ENCODE assay signal across 13 cellular contexts in the genomic region with DNA sequence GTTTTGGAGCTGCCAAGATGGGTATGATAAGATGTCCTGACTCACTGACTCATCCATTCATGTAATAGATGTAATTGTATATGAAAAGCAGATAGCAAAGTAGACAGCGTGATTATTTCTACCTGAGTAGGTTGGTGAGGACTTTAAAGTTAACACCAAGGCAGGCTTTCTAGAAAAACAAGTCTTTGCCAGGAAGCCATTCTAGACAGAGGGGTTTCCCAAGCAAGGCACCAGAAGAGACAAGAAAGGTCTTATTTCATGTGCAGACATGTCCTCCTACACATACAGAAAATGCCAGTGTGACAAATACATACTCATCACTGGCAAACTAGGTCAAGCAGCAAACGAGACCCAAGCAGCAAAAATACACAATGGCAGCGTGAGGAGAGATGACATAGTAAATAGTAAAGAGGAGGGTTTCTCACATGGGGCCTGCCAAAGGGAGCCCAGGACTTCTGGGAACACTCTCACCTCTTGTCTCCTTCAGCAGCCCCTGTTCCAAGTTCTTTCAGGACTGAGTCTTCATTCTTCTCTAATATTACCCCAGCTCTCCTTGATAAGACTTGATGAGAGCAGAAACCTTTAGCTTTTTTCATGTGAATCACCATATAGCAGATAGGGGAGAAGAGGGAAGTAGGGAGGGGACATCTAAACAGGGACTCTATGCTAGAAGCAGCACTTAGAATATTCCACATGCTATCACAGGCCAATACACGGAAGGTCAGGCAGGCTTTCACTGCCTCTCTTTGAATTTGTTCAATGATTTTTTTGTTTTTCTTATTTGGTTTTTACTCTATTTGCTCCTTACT.
A peak's percentile ranks its signal among the peaks of the same experiment; 100 is the strongest.
DNase-seq lines count a peak whose midpoint lies in the region; ATAC-seq and TF ChIP-seq lines count a peak whose summit lies in the region.
"Had no signal": no experiment of that assay in that cellular context is flagged by ENCODE, and none has a peak within 500 bp of the region (broad histone marks: within the 10 kb centered on the region; RNA-seq: fewer than 3 reads in every experiment).

No MANE protein-coding gene starts in this region.

- TF ChIP-seq CTCF in PC-3 (conservative IDR thresholded peaks at IDR 0.05; ENCODE audit: low read depth, low read length) (no peak), Caco-2 (IDR thresholded peaks at IDR 0.05; ENCODE audit: insufficient read depth in 1 of 2, low read depth in 1 of 2, low read length in 1 of 2, severe bottlenecking in 1 of 2, unreplicated experiment in 1 of 2) (no peak)

- H3K79me2 ChIP-seq in PC-3 (ENCODE audit: low read length), result no peaks in the 10 kb centered on the region

- DNase-seq in activated T-cell treated with anti-CD3 and anti-CD28 coated beads for 24 hours (ENCODE audit: low read depth) (peak; percentile 10), PC-3 (peak; percentile 30), foreskin melanocyte (no peak), Caco-2 (no peak), SK-N-DZ (ENCODE audit: low spot score) (no peak)
- DNase-seq in activated T-cell treated with anti-CD3 and anti-CD28 coated beads, Interleukin-2, amount 50 U/mL, for 1 hour, result no peak
- DNase-seq in activated naive CD8-positive, alpha-beta T cell treated with anti-CD3 and anti-CD28 coated beads, Interleukin-2, amount 50 U/mL, for 24 hours, result no peak
- peak; percentile 50 for DNase-seq in stimulated activated CD4-positive, alpha-beta T cell treated with anti-CD3 and anti-CD28 coated beads, Interleukin-4, amount 100 ng/mL, for 24 hours
- DNase-seq: effector memory CD8-positive, alpha-beta T cell; NCI-H1092; ovary; Peyer's patch; uterus had no signal

- H3K4me3 ChIP-seq in PC-3 (ENCODE audit: low read length) (no peak overlapping the region), Caco-2 (ENCODE audit: low read depth, low read length) (no peak overlapping the region)
- H3K4me3 ChIP-seq: ovary, Peyer's patch, uterus had no signal

- H3K36me3 Mint-ChIP-seq in activated naive CD8-positive, alpha-beta T cell treated with anti-CD3 and anti-CD28 coated beads, Interleukin-2, amount 50 U/mL, for 24 hours (ENCODE audit: low read depth), result no peaks in the 10 kb centered on the region
- no peaks in the 10 kb centered on the region for H3K36me3 Mint-ChIP-seq in Caco-2 (ENCODE audit: insufficient read depth, unreplicated experiment)

- H3K4me1 Mint-ChIP-seq in activated naive CD8-positive, alpha-beta T cell treated with anti-CD3 and anti-CD28 coated beads, Interleukin-2, amount 50 U/mL, for 24 hours, result peaks cover 14% of the 10 kb centered on the region
- H3K4me1 Mint-ChIP-seq in Caco-2 (ENCODE audit: low read depth, unreplicated experiment), result no peaks in the 10 kb centered on the region

- H4K20me1 ChIP-seq in PC-3 (ENCODE audit: low read length), result no peaks in the 10 kb centered on the region

- BruUV-seq in PC-3 (replicated peaks; lab: Mats Ljungman, UMichigan) (no TSS peak), Caco-2 (replicated peaks; lab: Mats Ljungman, UMichigan) (no TSS peak)

- H3K27me3 ChIP-seq in PC-3 (ENCODE audit: low read length), result no peaks in the 10 kb centered on the region
- H3K27me3 ChIP-seq in Caco-2 (replicated peaks; ENCODE audit: control insufficient read depth, insufficient read depth, low read length), result no peaks in the 10 kb centered on the region
- H3K27me3 ChIP-seq: ovary, Peyer's patch, uterus had no signal

- H3K4me3 Mint-ChIP-seq in activated naive CD8-positive, alpha-beta T cell treated with anti-CD3 and anti-CD28 coated beads, Interleukin-2, amount 50 U/mL, for 24 hours, result no peak overlapping the region
- no peak overlapping the region for H3K4me3 Mint-ChIP-seq in Caco-2 (ENCODE audit: unreplicated experiment)
- H3K4me3 Mint-ChIP-seq: effector memory CD8-positive, alpha-beta T cell had no signal

- CTCF ChIA-PET in PC-3 (lab: Charles Lee), result no interaction called here
- CTCF ChIA-PET in Caco-2 (lab: Charles Lee), result no interaction called here

- no peak overlapping the region for H3K27ac ChIP-seq in PC-3 (ENCODE audit: low read length)
- H3K27ac ChIP-seq: ovary, Peyer's patch, uterus had no signal

- H3K9me2 ChIP-seq in PC-3 (replicated peaks; ENCODE audit: low read length), result no peaks in the 10 kb centered on the region; the same call in 1 of the 2 replicates

- intact Hi-C loops in PC-3 (cut with micrococcal nuclease) (no loop called here), Caco-2 (cut with micrococcal nuclease; ENCODE audit: unreplicated experiment) (no loop called here)

- H3K4me1 ChIP-seq in PC-3 (ENCODE audit: insufficient read depth, low read length) (no peaks in the 10 kb centered on the region), Caco-2 (no peaks in the 10 kb centered on the region)
- H3K4me1 ChIP-seq: Peyer's patch, uterus had no signal

- H3K9me3 Mint-ChIP-seq in activated naive CD8-positive, alpha-beta T cell treated with anti-CD3 and anti-CD28 coated beads, Interleukin-2, amount 50 U/mL, for 24 hours, result peaks cover 5% of the 10 kb centered on the region
- H3K9me3 Mint-ChIP-seq in Caco-2 (ENCODE audit: unreplicated experiment), result peaks cover 21% of the 10 kb centered on the region
- H3K9me3 Mint-ChIP-seq: effector memory CD8-positive, alpha-beta T cell had no signal

- no peak overlapping the region for H2AFZ ChIP-seq in PC-3 (ENCODE audit: low read length)

- POLR2A ChIA-PET in PC-3 (lab: Charles Lee; ENCODE audit: unreplicated experiment) (no interaction called here), Caco-2 (lab: Charles Lee) (no interaction called here)

- no peak overlapping the region for H3K9ac ChIP-seq in PC-3 (ENCODE audit: low read length)

- peak overlapping the region; percentile 31 for H3K27ac Mint-ChIP-seq in activated naive CD8-positive, alpha-beta T cell treated with anti-CD3 and anti-CD28 coated beads, Interleukin-2, amount 50 U/mL, for 24 hours
- H3K27ac Mint-ChIP-seq in Caco-2 (ENCODE audit: unreplicated experiment), result no peak overlapping the region
- H3K27ac Mint-ChIP-seq: effector memory CD8-positive, alpha-beta T cell had no signal

- H3K9me3 ChIP-seq in PC-3 (ENCODE audit: low read length) (no peaks in the 10 kb centered on the region), Caco-2 (no peaks in the 10 kb centered on the region)
- H3K9me3 ChIP-seq: ovary, Peyer's patch, uterus had no signal

- no peak for ATAC-seq in PC-3
- peak; percentile 95 for ATAC-seq in activated naive CD8-positive, alpha-beta T cell treated with anti-CD3 and anti-CD28 coated beads, Interleukin-2, amount 50 U/mL, for 24 hours
- ATAC-seq: effector memory CD8-positive, alpha-beta T cell had no signal

- H3F3A ChIP-seq in PC-3 (ENCODE audit: low read length, unreplicated experiment), result no peaks in the 10 kb centered on the region

- no peaks in the 10 kb centered on the region for H3K36me3 ChIP-seq in PC-3 (ENCODE audit: low read depth, low read length)
- no peaks in the 10 kb centered on the region for H3K36me3 ChIP-seq in Caco-2 (ENCODE audit: control insufficient read depth, insufficient read depth, low read length)
- H3K36me3 ChIP-seq: ovary, Peyer's patch, uterus had no signal

- H3K27me3 Mint-ChIP-seq in activated naive CD8-positive, alpha-beta T cell treated with anti-CD3 and anti-CD28 coated beads, Interleukin-2, amount 50 U/mL, for 24 hours, result peaks cover 10% of the 10 kb centered on the region
- H3K27me3 Mint-ChIP-seq in Caco-2 (ENCODE audit: insufficient read depth, unreplicated experiment), result no peaks in the 10 kb centered on the region

- H3K4me2 ChIP-seq in PC-3 (ENCODE audit: low read length), result no peak overlapping the region

Comparison
In these comparisons a context has a peak if more than half of its experiments do, and no peak if none do; other contexts are left out.
1. DNase-seq: peak in activated T-cell treated with anti-CD3 and anti-CD28 coated beads for 24 hours (single experiment), PC-3 (single experiment) and stimulated activated CD4-positive, alpha-beta T cell treated with anti-CD3 and anti-CD28 coated beads, Interleukin-4, amount 100 ng/mL, for 24 hours (single experiment); none in activated T-cell treated with anti-CD3 and anti-CD28 coated beads, Interleukin-2, amount 50 U/mL, for 1 hour (single experiment), activated naive CD8-positive, alpha-beta T cell treated with anti-CD3 and anti-CD28 coated beads, Interleukin-2, amount 50 U/mL, for 24 hours (single experiment), foreskin melanocyte (single experiment), Caco-2 (0 of 2) and SK-N-DZ (single experiment).